Comparison of ENCODE assay signal across 1 cellular context in the genomic region with DNA sequence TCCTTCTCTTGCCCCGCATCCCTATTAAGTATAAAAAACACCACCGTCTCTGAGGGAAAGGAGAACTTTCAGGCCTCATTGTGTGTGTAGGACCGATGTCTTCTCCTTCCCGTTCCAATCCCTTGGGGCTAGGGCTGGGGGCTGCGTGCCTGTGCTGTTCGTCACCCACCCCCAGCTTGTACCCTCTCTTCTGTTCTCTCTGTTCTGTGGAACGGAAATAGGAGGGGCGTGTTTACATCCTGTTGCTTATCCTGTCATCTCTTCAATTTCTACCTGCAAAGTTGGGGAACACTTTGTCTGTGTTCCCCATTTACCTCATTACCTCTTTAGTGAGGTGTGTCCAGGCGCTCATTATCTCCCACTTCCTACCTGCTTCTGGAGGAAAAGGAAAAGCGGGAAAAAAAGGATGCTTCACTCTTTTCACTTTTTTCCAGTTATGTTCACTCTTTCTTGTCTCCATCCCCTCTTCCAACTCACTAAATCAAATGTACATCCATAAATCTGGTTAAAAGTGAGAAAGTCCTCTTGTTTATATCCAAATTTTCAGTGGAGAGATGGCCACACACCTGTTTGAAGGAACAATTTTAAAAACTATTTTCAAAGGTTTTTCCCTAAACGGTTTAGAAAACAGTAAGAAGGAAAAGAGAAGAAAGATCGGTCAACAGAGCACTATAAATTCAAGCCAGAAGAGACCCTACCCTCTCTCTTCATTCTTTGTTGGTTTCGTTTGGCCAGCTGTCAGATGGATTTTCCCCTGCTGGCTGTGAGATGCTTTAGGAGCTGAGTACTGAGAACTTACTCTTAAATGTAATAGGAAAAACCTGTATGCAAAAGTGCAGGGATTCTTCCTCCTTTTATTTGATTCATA.
TF ChIP-seq lines count a peak whose summit lies in the region.

No MANE protein-coding gene starts in this region.

TF ChIP-seq in A549, 52 proteins besides CTCF, POLR2A, EP300 and RAD21:
- no peak for TF ChIP-seq HOXB13 (CRISPR knock-in tag; IDR thresholded peaks at IDR 0.05; ENCODE audit: low read depth)
- TF ChIP-seq CHD4 (IDR thresholded peaks at IDR 0.05; ENCODE audit: borderline replicate concordance) = no peak
- no peak for TF ChIP-seq CBX8 (IDR thresholded peaks at IDR 0.05)
- no peak for TF ChIP-seq JUN (IDR thresholded peaks at IDR 0.05)
- no peak for TF ChIP-seq SMC3 (IDR thresholded peaks at IDR 0.05)
- no peak for TF ChIP-seq PHF8 (IDR thresholded peaks at IDR 0.05; ENCODE audit: borderline replicate concordance, low read depth)
- TF ChIP-seq EHMT2 (IDR thresholded peaks at IDR 0.05; ENCODE audit: low read depth) = no peak
- no peak for TF ChIP-seq TFCP2L1 (CRISPR knock-in tag; IDR thresholded peaks at IDR 0.05)
- no peak for TF ChIP-seq KDM5A (IDR thresholded peaks at IDR 0.05)
- no peak for TF ChIP-seq E2F6 (IDR thresholded peaks at IDR 0.05; ENCODE audit: borderline replicate concordance, low read depth)
TF ChIP-seq in A549: peak in this region for 0.
